Comparison of ENCODE assay signal across 8 cellular contexts in the genomic region with DNA sequence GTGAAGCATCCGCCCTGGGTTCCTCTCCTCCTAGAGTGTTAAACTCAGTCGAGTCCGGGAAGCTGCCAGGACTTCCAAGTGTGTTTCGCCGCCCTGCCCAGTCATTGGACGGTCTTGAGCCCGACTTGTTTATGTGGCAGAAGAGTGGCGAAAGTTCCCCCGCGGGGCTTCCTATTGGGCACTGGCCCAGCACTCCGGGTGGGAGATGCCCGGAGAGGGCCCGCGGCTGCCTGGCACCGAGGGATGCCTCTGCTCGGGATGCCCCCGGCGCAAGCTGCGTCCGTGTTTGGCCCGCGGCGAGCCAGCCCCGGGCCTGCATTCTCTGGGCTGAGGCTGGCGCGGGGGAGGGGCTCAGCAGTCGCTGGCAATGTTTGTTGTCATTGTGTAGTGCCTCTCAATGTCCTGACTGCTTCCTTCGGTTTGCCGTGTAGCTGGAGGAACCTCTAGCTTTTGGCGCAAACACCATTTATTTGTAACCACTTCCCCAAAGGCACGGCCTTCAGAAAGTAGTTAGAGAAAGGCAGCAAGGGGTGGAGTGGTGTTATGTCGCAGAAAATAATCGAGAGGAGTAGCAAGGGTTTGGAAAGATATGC. TPM values are rescaled to one million over a fixed set of nuclear protein-coding genes. Genes with fewer than 3 reads are reported as not detected.
DNase-seq lines count a peak whose midpoint lies in the region; ATAC-seq, FAIRE-seq and TF ChIP-seq lines count a peak whose summit lies in the region.

No MANE protein-coding gene starts in this region.

- H3K9me3 Mint-ChIP-seq in activated T-cell treated with anti-CD3 and anti-CD28 coated beads, Interleukin-2, amount 50 U/mL, for 24 hours, result no peaks in the 10 kb centered on the region
- no peaks in the 10 kb centered on the region for H3K9me3 Mint-ChIP-seq in astrocyte (ENCODE audit: unreplicated experiment)

- H3K9ac ChIP-seq in NT2/D1 (ENCODE audit: insufficient read length, low read depth) (peak overlapping the region; percentile 88), astrocyte (ENCODE audit: low read length) (peak overlapping the region; percentile 90)

- H3K79me2 ChIP-seq in astrocyte (ENCODE audit: insufficient read depth, low read length), result peaks cover 34% of the 10 kb centered on the region

- H3K36me3 Mint-ChIP-seq in activated T-cell treated with anti-CD3 and anti-CD28 coated beads, Interleukin-2, amount 50 U/mL, for 24 hours (ENCODE audit: low read depth), result peaks cover 2% of the 10 kb centered on the region
- no peaks in the 10 kb centered on the region for H3K36me3 Mint-ChIP-seq in astrocyte (ENCODE audit: low read depth, unreplicated experiment)

- peak overlapping the region; percentile 93 for H3K4me2 ChIP-seq in astrocyte (ENCODE audit: low read length)

- peak overlapping the region; percentile 73 for H3K27ac ChIP-seq in astrocyte (ENCODE audit: low read depth, low read length)
- peak overlapping the region; percentile 87 to 89 for H3K27ac ChIP-seq in right atrium auricular region
- peak overlapping the region; percentile 92 to 94 for H3K27ac ChIP-seq in ovary

- H3K36me3 ChIP-seq in NT2/D1 (ENCODE audit: insufficient read depth, insufficient read length, low read length) (no peaks in the 10 kb centered on the region), astrocyte (ENCODE audit: insufficient read depth, low read length) (no peaks in the 10 kb centered on the region), right atrium auricular region (no peaks in the 10 kb centered on the region), ovary (no peaks in the 10 kb centered on the region)

- intact Hi-C loops in ovary (cut with DNase I), result loop anchor here in 2 of 4 donors (2.0 to 10.0 kb wide), 2 partner anchors 89 kb away; a partner anchor contains a TSS

- H3K9me3 ChIP-seq in NT2/D1 (ENCODE audit: insufficient read depth, low read length), result no peaks in the 10 kb centered on the region
- H3K9me3 ChIP-seq in astrocyte (ENCODE audit: insufficient read depth, low read depth, low read length), result no peaks in the 10 kb centered on the region
- no peaks in the 10 kb centered on the region for H3K9me3 ChIP-seq in right atrium auricular region
- H3K9me3 ChIP-seq in ovary, result no peaks in the 10 kb centered on the region

- FAIRE-seq in astrocyte (lab: Jason Lieb, UNC), result no peak

- H4K20me1 ChIP-seq in astrocyte (ENCODE audit: insufficient read depth, low read length), result peaks cover 9% of the 10 kb centered on the region

- peak; percentile 41 for DNase-seq in activated T-cell treated with anti-CD3 and anti-CD28 coated beads, Interleukin-2, amount 50 U/mL, for 24 hours
- DNase-seq in activated T-cell treated with anti-CD3 and anti-CD28 coated beads for 4 hours (no peak), NT2/D1 (ENCODE audit: low read depth, low spot score) (no peak), astrocyte (ENCODE audit: low read depth) (peak; percentile 77), right atrium auricular region (ENCODE audit: low spot score) (peak; percentile 90), ovary (peak in 4 of 5 donors; percentile 66 to 78 (median 70))

- ATAC-seq in HG02884 (IDR thresholded peaks at IDR 0.05; ENCODE audit: unreplicated experiment), result peak; percentile 34
- ATAC-seq in HG03457 (IDR thresholded peaks at IDR 0.05; ENCODE audit: unreplicated experiment), result no peak

- H3K4me1 ChIP-seq in NT2/D1 (ENCODE audit: insufficient read depth, insufficient read length) (peaks cover 3% of the 10 kb centered on the region), astrocyte (ENCODE audit: insufficient read depth, low read length) (peaks cover 15% of the 10 kb centered on the region), right atrium auricular region (peaks cover 0 to 20% of the 10 kb centered on the region in 2 donors), ovary (ENCODE audit: insufficient read depth) (peaks cover 9% of the 10 kb centered on the region)

- H3K4me1 Mint-ChIP-seq in activated T-cell treated with anti-CD3 and anti-CD28 coated beads, Interleukin-2, amount 50 U/mL, for 24 hours (ENCODE audit: low read depth), result peaks cover 12% of the 10 kb centered on the region
- H3K4me1 Mint-ChIP-seq in astrocyte (ENCODE audit: low read depth, unreplicated experiment), result peaks cover 3% of the 10 kb centered on the region

- H3K4me3 Mint-ChIP-seq in activated T-cell treated with anti-CD3 and anti-CD28 coated beads, Interleukin-2, amount 50 U/mL, for 24 hours, result peak overlapping the region; percentile 83
- H3K4me3 Mint-ChIP-seq in astrocyte (ENCODE audit: unreplicated experiment), result peak overlapping the region; percentile 92

- H2AFZ ChIP-seq in astrocyte (ENCODE audit: low read depth, low read length), result peak overlapping the region; percentile 95

- H3K27me3 Mint-ChIP-seq in activated T-cell treated with anti-CD3 and anti-CD28 coated beads, Interleukin-2, amount 50 U/mL, for 24 hours, result peaks cover 71% of the 10 kb centered on the region
- peaks cover 8% of the 10 kb centered on the region for H3K27me3 Mint-ChIP-seq in astrocyte (ENCODE audit: low read depth, unreplicated experiment)

- TF ChIP-seq CTCF in astrocyte (IDR thresholded peaks at IDR 0.05; ENCODE audit: insufficient read depth, low read depth, low read length) (no peak), right atrium auricular region (IDR thresholded peaks at IDR 0.05) (no peak), ovary (IDR thresholded peaks at IDR 0.05) (no peak)

- H3K27me3 ChIP-seq in NT2/D1 (ENCODE audit: insufficient read depth, insufficient read length) (peaks cover 34% of the 10 kb centered on the region), astrocyte (ENCODE audit: insufficient read depth, low read length) (peaks cover 3% of the 10 kb centered on the region), right atrium auricular region (no peaks in the 10 kb centered on the region), ovary (no peaks in the 10 kb centered on the region)

- TF ChIP-seq EP300 in ovary (IDR thresholded peaks at IDR 0.05), result no peak

- 0 to 1% (median 1%) methylated on average over 33 of the region's 33 CpGs for WGBS in ovary, 3 donors

- H3K27ac Mint-ChIP-seq in activated T-cell treated with anti-CD3 and anti-CD28 coated beads, Interleukin-2, amount 50 U/mL, for 24 hours, result no peak overlapping the region
- H3K27ac Mint-ChIP-seq in astrocyte (ENCODE audit: unreplicated experiment), result peak overlapping the region; percentile 89

- H3K4me3 ChIP-seq in NT2/D1 (ENCODE audit: insufficient read length, low read depth) (peak overlapping the region; percentile 76), astrocyte (ENCODE audit: insufficient read depth, low read depth, low read length) (peak overlapping the region; percentile 93), right atrium auricular region (peak overlapping the region; percentile 77 to 83), ovary (peak overlapping the region; percentile 98)

- TF ChIP-seq POLR2A in ovary (IDR thresholded peaks at IDR 0.05), result no peak

RNA-seq across cellular contexts. Expression of a gene that starts 1.2 kb away (rescaled TPM):
- total RNA-seq in astrocyte, result 26.7 and 37.2 TPM in 2 replicates
- total RNA-seq in right atrium auricular region, result 100 to 1,000 TPM; 100 to 238 TPM
- 100 to 1,000 TPM; 158 to 245 (median 191) TPM for total RNA-seq in ovary
- 100 to 1,000 TPM; 147 to 248 TPM for polyA plus RNA-seq in ovary

Comparison
In these comparisons a context has a peak if more than half of its experiments do, and no peak if none do; other contexts are left out.
1. DNase-seq: peak in activated T-cell treated with anti-CD3 and anti-CD28 coated beads, Interleukin-2, amount 50 U/mL, for 24 hours (single experiment), astrocyte (single experiment), right atrium auricular region (single experiment) and ovary (4 of 5); none in activated T-cell treated with anti-CD3 and anti-CD28 coated beads for 4 hours (single experiment) and NT2/D1 (single experiment).
2. Peak in every context shown above with its lines, with median percentiles within 50 percentile points of each other: H3K4me3 ChIP-seq and H3K27ac ChIP-seq.